1 cellular context compared by ENCODE assay signal in genomic region chr14:99736600-99737371, GRCh38.
TF ChIP-seq lines count a peak whose summit lies in the region.

No MANE protein-coding gene starts in this region.

TF ChIP-seq in H1, 55 proteins besides CTCF, POLR2A, EP300 and RAD21:
- TF ChIP-seq EZH2 (IDR thresholded peaks at IDR 0.05; ENCODE audit: low read depth, low read length, severe bottlenecking), result no peak
- TF ChIP-seq NANOG (IDR thresholded peaks at IDR 0.05; ENCODE audit: insufficient read depth, low read depth, low read length, poor library complexity, severe bottlenecking), result no peak
- TF ChIP-seq ATF2 (IDR thresholded peaks at IDR 0.05; ENCODE audit: low read length), result no peak
